Comparison of ENCODE assay signal across 9 cellular contexts in genomic region chr20:24991897-24992419, GRCh38.
DNase-seq lines count a peak whose midpoint lies in the region; ATAC-seq, FAIRE-seq and TF ChIP-seq lines count a peak whose summit lies in the region.
"Had no signal": no experiment of that assay in that cellular context is flagged by ENCODE, and none has a peak within 500 bp of the region (broad histone marks: within the 10 kb centered on the region; RNA-seq: fewer than 3 reads in every experiment).

No MANE protein-coding gene starts in this region.

- peaks cover 2% of the 10 kb centered on the region; the same call in 1 of the 2 replicates for H3K4me1 ChIP-seq in iPS-20b (ENCODE audit: insufficient read depth, low read length)

- no peaks in the 10 kb centered on the region for H3K27me3 Mint-ChIP-seq in stimulated activated naive B cell treated with anti-CD40 and anti-IgM and Interleukin-4, amounts not matched to agents 10 μg/mL and 1 μg/mL and 100 μg/mL, for 72 hours

- peak overlapping the region; percentile 91 for H3K4me3 ChIP-seq in LNCaP clone FGC (ENCODE audit: low read depth, low read length)
- peak overlapping the region; percentile 92 for H3K4me3 ChIP-seq in iPS-20b (ENCODE audit: low read length)

- H3K9ac ChIP-seq in iPS-20b (ENCODE audit: low read depth, low read length), result peak overlapping the region; percentile 86; the same call in 1 of the 2 replicates

- ATAC-seq in stimulated activated naive B cell treated with anti-CD40 and anti-IgM and Interleukin-4, amounts not matched to agents 10 μg/mL and 1 μg/mL and 100 μg/mL, for 72 hours (replicated peaks), result peak; percentile 29 to 33

- no peaks in the 10 kb centered on the region for H3K9me3 ChIP-seq in iPS-20b (ENCODE audit: insufficient read depth, low read depth, low read length)

- no peak for TF ChIP-seq POLR2A in H54 (IDR thresholded peaks at IDR 0.05; ENCODE audit: low read depth, low read length)

- H3K4me3 Mint-ChIP-seq in stimulated activated naive B cell treated with anti-CD40 and anti-IgM and Interleukin-4, amounts not matched to agents 10 μg/mL and 1 μg/mL and 100 μg/mL, for 72 hours, result peak overlapping the region; percentile 94 to 97

- H3K27ac Mint-ChIP-seq in stimulated activated naive B cell treated with anti-CD40 and anti-IgM and Interleukin-4, amounts not matched to agents 10 μg/mL and 1 μg/mL and 100 μg/mL, for 72 hours, result peak overlapping the region; percentile 98

- H3K4me1 Mint-ChIP-seq in stimulated activated naive B cell treated with anti-CD40 and anti-IgM and Interleukin-4, amounts not matched to agents 10 μg/mL and 1 μg/mL and 100 μg/mL, for 72 hours, result peaks cover 45 to 64% of the 10 kb centered on the region in 2 donors

- peak; percentile 57 for DNase-seq in NK-92 treated with Interleukin-12 subunit alpha and Interleukin-12 subunit beta, amount 100 ng/mL, for 24 hours (lab: John Stamatoyannopoulos, UW)
- DNase-seq in NK-92 (lab: John Stamatoyannopoulos, UW; ENCODE audit: unreplicated experiment), result no peak
- DNase-seq in H54 (ENCODE audit: insufficient read length, low spot score), result peak; percentile 20
- no peak for DNase-seq in LNCaP clone FGC (ENCODE audit: low read depth)
- DNase-seq in amniotic stem cell (lab: John Stamatoyannopoulos, UW), result peak; percentile 4
- peak; percentile 3 for DNase-seq in stimulated activated naive B cell treated with anti-CD40 and anti-IgM and Interleukin-4, amounts not matched to agents 10 μg/mL and 1 μg/mL and 100 μg/mL, for 72 hours
- no peak for DNase-seq in DMS79 treated with DMSO at 0.1 percent for 48 hours (lab: John Stamatoyannopoulos, UW)

- H3K9me3 Mint-ChIP-seq in stimulated activated naive B cell treated with anti-CD40 and anti-IgM and Interleukin-4, amounts not matched to agents 10 μg/mL and 1 μg/mL and 100 μg/mL, for 72 hours, result no peaks in the 10 kb centered on the region

- no peak overlapping the region for H3K27ac ChIP-seq in iPS-20b (ENCODE audit: low read length)

- TF ChIP-seq CTCF in LNCaP clone FGC (IDR thresholded peaks at IDR 0.05; ENCODE audit: control insufficient read depth, extremely low read depth, insufficient read depth), result no peak

- H3K36me3 Mint-ChIP-seq in stimulated activated naive B cell treated with anti-CD40 and anti-IgM and Interleukin-4, amounts not matched to agents 10 μg/mL and 1 μg/mL and 100 μg/mL, for 72 hours, result peaks cover 6 to 17% of the 10 kb centered on the region in 2 donors

- FAIRE-seq in H54 (lab: Jason Lieb, UNC), result no peak
- FAIRE-seq: islet of Langerhans had no signal

- H3K36me3 ChIP-seq in iPS-20b (ENCODE audit: insufficient read depth, low read depth, low read length), result no peaks in the 10 kb centered on the region

- H3K27me3 ChIP-seq in iPS-20b (ENCODE audit: insufficient read depth, low read length), result no peaks in the 10 kb centered on the region

Comparison
In these comparisons a context has a peak if more than half of its experiments do, and no peak if none do; other contexts are left out.
1. DNase-seq: peak in NK-92 treated with Interleukin-12 subunit alpha and Interleukin-12 subunit beta, amount 100 ng/mL, for 24 hours (single experiment), H54 (single experiment), amniotic stem cell (single experiment) and stimulated activated naive B cell treated with anti-CD40 and anti-IgM and Interleukin-4, amounts not matched to agents 10 μg/mL and 1 μg/mL and 100 μg/mL, for 72 hours (single experiment); none in NK-92 (single experiment), LNCaP clone FGC (single experiment) and DMS79 treated with DMSO at 0.1 percent for 48 hours (single experiment).